Comparison of ENCODE assay signal across 1 cellular context in the genomic region with DNA sequence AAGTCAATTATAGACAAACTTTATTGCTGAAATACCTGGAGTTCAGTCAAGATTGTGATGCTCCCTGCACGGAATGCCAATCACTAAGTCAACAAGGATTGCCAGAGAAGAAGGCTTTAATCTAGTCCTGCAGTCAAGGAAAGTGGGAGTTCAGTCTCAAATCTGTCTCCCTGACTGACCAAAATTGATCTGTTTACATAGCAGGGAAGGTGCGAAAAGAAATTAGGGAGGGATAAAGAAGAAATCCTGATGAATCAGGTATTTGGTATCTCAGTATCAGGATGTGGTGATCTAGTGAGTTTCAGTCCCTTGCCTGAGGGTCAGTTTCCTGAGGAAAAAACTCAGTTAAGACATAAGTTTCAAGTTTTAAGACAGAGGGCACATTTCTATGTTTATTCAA.
TF ChIP-seq lines count a peak whose summit lies in the region.

No MANE protein-coding gene starts in this region.

TF ChIP-seq in GM23338, 12 proteins besides CTCF, POLR2A, EP300 and RAD21 (continued from another document):
- TF ChIP-seq EZH2phosphoT487 (IDR thresholded peaks at IDR 0.05; ENCODE audit: unreplicated experiment) (no peak), CREB1 (CRISPR knock-in tag; IDR thresholded peaks at IDR 0.05; ENCODE audit: low read depth) (no peak)
- TF ChIP-seq, protein P1, sequence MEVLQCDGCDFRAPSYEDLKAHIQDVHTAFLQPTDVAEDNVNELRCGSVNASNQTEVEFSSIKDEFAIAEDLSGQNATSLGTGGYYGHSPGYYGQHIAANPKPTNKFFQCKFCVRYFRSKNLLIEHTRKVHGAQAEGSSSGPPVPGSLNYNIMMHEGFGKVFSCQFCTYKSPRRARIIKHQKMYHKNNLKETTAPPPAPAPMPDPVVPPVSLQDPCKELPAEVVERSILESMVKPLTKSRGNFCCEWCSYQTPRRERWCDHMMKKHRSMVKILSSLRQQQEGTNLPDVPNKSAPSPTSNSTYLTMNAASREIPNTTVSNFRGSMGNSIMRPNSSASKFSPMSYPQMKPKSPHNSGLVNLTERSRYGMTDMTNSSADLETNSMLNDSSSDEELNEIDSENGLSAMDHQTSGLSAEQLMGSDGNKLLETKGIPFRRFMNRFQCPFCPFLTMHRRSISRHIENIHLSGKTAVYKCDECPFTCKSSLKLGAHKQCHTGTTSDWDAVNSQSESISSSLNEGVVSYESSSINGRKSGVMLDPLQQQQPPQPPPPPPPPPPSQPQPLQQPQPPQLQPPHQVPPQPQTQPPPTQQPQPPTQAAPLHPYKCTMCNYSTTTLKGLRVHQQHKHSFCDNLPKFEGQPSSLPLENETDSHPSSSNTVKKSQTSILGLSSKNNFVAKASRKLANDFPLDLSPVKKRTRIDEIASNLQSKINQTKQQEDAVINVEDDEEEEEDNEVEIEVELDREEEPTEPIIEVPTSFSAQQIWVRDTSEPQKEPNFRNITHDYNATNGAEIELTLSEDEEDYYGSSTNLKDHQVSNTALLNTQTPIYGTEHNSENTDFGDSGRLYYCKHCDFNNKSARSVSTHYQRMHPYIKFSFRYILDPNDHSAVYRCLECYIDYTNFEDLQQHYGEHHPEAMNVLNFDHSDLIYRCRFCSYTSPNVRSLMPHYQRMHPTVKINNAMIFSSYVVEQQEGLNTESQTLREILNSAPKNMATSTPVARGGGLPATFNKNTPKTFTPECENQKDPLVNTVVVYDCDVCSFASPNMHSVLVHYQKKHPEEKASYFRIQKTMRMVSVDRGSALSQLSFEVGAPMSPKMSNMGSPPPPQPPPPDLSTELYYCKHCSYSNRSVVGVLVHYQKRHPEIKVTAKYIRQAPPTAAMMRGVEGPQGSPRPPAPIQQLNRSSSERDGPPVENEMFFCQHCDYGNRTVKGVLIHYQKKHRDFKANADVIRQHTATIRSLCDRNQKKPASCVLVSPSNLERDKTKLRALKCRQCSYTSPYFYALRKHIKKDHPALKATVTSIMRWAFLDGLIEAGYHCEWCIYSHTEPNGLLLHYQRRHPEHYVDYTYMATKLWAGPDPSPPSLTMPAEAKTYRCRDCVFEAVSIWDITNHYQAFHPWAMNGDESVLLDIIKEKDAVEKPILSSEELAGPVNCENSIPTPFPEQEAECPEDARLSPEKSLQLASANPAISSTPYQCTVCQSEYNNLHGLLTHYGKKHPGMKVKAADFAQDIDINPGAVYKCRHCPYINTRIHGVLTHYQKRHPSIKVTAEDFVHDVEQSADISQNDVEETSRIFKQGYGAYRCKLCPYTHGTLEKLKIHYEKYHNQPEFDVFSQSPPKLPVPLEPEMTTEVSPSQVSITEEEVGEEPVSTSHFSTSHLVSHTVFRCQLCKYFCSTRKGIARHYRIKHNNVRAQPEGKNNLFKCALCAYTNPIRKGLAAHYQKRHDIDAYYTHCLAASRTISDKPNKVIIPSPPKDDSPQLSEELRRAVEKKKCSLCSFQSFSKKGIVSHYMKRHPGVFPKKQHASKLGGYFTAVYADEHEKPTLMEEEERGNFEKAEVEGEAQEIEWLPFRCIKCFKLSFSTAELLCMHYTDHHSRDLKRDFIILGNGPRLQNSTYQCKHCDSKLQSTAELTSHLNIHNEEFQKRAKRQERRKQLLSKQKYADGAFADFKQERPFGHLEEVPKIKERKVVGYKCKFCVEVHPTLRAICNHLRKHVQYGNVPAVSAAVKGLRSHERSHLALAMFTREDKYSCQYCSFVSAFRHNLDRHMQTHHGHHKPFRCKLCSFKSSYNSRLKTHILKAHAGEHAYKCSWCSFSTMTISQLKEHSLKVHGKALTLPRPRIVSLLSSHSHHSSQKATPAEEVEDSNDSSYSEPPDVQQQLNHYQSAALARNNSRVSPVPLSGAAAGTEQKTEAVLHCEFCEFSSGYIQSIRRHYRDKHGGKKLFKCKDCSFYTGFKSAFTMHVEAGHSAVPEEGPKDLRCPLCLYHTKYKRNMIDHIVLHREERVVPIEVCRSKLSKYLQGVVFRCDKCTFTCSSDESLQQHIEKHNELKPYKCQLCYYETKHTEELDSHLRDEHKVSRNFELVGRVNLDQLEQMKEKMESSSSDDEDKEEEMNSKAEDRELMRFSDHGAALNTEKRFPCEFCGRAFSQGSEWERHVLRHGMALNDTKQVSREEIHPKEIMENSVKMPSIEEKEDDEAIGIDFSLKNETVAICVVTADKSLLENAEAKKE (CRISPR knock-in tag; IDR thresholded peaks at IDR 0.05), result no peak
TF ChIP-seq in GM23338: peak in this region for 0.
